In the genomic region with DNA sequence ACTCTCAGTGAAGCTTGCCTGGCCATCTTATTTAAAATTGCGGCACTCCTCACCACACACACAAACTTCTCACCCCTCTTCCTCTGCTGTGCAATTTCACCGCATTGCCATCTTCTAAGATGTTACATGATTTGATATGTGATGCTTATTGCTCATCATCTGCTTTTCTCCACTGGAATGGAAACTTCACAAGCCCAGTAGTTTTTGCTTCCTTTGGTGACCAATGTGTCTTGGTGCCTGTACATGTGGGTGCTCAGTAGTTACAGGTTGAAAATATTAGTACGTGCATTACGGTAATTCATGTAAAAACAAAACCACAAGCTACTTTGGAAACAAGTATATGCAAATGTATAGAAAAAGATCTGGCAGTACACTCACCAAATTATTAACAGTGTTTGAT, we compare ENCODE assay signal across 7 cellular contexts.
DNase-seq lines count a peak whose midpoint lies in the region; ATAC-seq, FAIRE-seq and TF ChIP-seq lines count a peak whose summit lies in the region.
"Not testable (repeated sequence)": the region's sequence is repeated elsewhere in the genome, so short reads cannot be mapped to it uniquely, and the experiment has no call there.

No MANE protein-coding gene starts in this region.

- not testable (repeated sequence) for BruUV-seq in GM12878 (replicated peaks; lab: Mats Ljungman, UMichigan)

- ATAC-seq in GM18511 (IDR thresholded peaks at IDR 0.05; ENCODE audit: unreplicated experiment): peak; percentile 78
- peak; percentile 72 for ATAC-seq in GM19351 (IDR thresholded peaks at IDR 0.05; ENCODE audit: unreplicated experiment)
- peak; percentile 65 for ATAC-seq in GM21786 (IDR thresholded peaks at IDR 0.05; ENCODE audit: unreplicated experiment)
- peak; percentile 70 for ATAC-seq in HG02970 (IDR thresholded peaks at IDR 0.05; ENCODE audit: low FRiP score, unreplicated experiment)
- peak; percentile 79 for ATAC-seq in HG03342 (IDR thresholded peaks at IDR 0.05; ENCODE audit: unreplicated experiment)
- ATAC-seq in GM12878: peak; percentile 73

- POLR2A ChIA-PET in GM12878 (lab: Charles Lee): not testable (repeated sequence)

- RAD21 ChIA-PET in GM12878 (lab: Charles Lee; ENCODE audit: unreplicated experiment): not testable (repeated sequence)

- peak overlapping the region; percentile 55; the same call in 1 of the 2 replicates for H3K4me2 ChIP-seq in GM12878 (ENCODE audit: control insufficient read depth, insufficient read depth)

- peak overlapping the region; percentile 71 for H2AFZ ChIP-seq in GM12878 (ENCODE audit: control insufficient read depth, low read depth, low read length)

- H3K27ac ChIP-seq in GM12878 (ENCODE audit: control insufficient read depth, insufficient read depth): not testable (repeated sequence)

- H3K36me3 ChIP-seq in GM12878 (ENCODE audit: control insufficient read depth in 2 of 2, insufficient read depth in 2 of 2, low read length in 1 of 2): not testable (repeated sequence)

- WGBS in GM12878 (ENCODE audit: insufficient coverage, insufficient replicate concordance, low lambda C conversion rate, missing lambda C conversion rate): 22% methylated on average over 4 of the region's 4 CpGs

- TF ChIP-seq RAD21 in GM12878 (IDR thresholded peaks at IDR 0.05; ENCODE audit: insufficient read depth, low read depth, low read length): not testable (repeated sequence)

- not testable (repeated sequence) for H3K4me3 ChIP-seq in GM12878

- H3K27me3 ChIP-seq in GM12878 (replicated peaks in 1 of 2; ENCODE audit: control insufficient read depth in 2 of 2, insufficient read depth in 2 of 2, low read length in 1 of 2): not testable (repeated sequence)

- not testable (repeated sequence) for H3K9ac ChIP-seq in GM12878 (ENCODE audit: control insufficient read depth, insufficient read depth, low read length)

- H3K4me1 ChIP-seq in GM12878 (ENCODE audit: control insufficient read depth, insufficient read depth, low read length): not testable (repeated sequence)

- CTCF ChIA-PET in GM12878 (lab: Yijun Ruan, JAX): not testable (repeated sequence)

- FAIRE-seq in GM12878 (lab: Jason Lieb, UNC): peak; percentile 64

- SMC1A ChIA-PET in GM12878 (lab: Charles Lee; ENCODE audit: uncharacterized antibody, unreplicated experiment): not testable (repeated sequence)

- intact Hi-C loops in GM12878 (cut with micrococcal nuclease; ENCODE audit: unreplicated experiment): not testable (repeated sequence)

- not testable (repeated sequence) for H3K79me2 ChIP-seq in GM12878 (ENCODE audit: control insufficient read depth, insufficient read depth, low read length)

- not testable (repeated sequence) for TF ChIP-seq EP300 in GM12878 (IDR thresholded peaks at IDR 0.05; ENCODE audit: borderline replicate concordance in 1 of 2, control insufficient read depth in 1 of 2, low read depth in 2 of 2, low read length in 2 of 2)

- TF ChIP-seq POLR2A in GM12878 (IDR thresholded peaks at IDR 0.05; ENCODE audit: low read depth, low read length): not testable (repeated sequence)

- DNase-seq in NCI-H526 treated with DMSO at 0.1 percent for 48 hours (lab: John Stamatoyannopoulos, UW): peak; percentile 37
- DNase-seq in GM12878 (ENCODE audit: low read depth, low spot score): not testable (repeated sequence)

- not testable (repeated sequence) for H4K20me1 ChIP-seq in GM12878 (ENCODE audit: control insufficient read depth, insufficient read depth)

- in situ Hi-C loops in GM12878 (cut with MboI): not testable (repeated sequence)

- TF ChIP-seq CTCF in GM12878 (IDR thresholded peaks at IDR 0.05 in 2 of 3, conservative IDR thresholded peaks at IDR 0.05 in 1 of 3; ENCODE audit: control insufficient read depth in 2 of 3, extremely low read depth in 1 of 3, insufficient read depth in 1 of 3, low read depth in 3 of 3, low read length in 3 of 3): not testable (repeated sequence)

- not testable (repeated sequence) for H3K9me3 ChIP-seq in GM12878 (replicated peaks; ENCODE audit: control insufficient read depth, insufficient read depth, low read length)

TF ChIP-seq in GM12878, 131 proteins besides CTCF, POLR2A, EP300 and RAD21:
- peak; percentile 29 for TF ChIP-seq RUNX3 (IDR thresholded peaks at IDR 0.05; ENCODE audit: low read length)
